ENCODE assay signal across 8 cellular contexts in the genomic region with DNA sequence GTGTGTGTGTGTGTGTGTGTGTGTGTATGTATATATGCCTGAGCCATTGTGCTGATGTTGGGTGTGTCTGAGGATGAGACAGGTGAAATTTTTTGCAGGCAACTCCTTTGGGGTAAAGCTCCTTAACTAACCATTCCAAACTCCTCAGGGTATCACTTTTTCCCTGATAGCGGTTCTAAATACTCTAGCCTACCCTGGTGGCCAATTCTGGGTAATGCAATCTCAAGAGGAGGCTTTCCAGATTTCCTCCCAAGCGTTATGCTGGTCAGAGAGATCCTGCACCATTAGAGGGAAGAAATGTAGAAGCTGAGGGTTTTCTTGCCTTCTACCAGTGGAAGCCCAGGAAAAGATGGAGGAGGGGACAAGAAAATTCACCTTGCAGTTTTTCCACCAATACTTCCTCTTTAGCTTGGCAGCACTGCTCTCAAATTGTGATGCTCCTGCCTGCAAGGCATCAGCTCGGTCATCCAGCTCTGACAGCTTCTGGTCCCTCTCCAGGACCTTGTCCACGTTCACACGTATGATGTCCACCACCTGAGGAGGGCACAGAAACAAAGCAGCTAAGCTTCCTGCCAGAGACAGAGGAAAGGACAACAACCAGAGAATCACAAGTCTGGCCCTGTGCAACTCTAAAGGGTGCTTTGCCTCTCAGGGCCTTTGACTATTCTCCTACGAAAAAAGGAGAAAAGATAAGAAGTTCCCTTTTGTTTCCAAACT. TPM values are rescaled to one million over a fixed set of nuclear protein-coding genes. Genes with fewer than 3 reads are reported as not detected.
DNase-seq lines count a peak whose midpoint lies in the region; ATAC-seq, FAIRE-seq and TF ChIP-seq lines count a peak whose summit lies in the region.

No MANE protein-coding gene starts in this region.

- peaks cover 94% of the 10 kb centered on the region for H3K4me1 Mint-ChIP-seq in CD4-positive, alpha-beta T cell (ENCODE audit: low read depth)
- peaks cover 77% of the 10 kb centered on the region for H3K4me1 Mint-ChIP-seq in activated T-helper 2 cell treated with anti-CD3 and anti-CD28 coated beads, Interferon-gamma antibody, Interleukin-2, Interleukin-4, amounts not matched to agents 10 μg/mL and 5 μg/mL and 100 μg/mL, durations not matched to agents 14 hours and 24 hours and 36 hours (ENCODE audit: low read depth)

- ATAC-seq in CD4-positive, alpha-beta T cell (ENCODE audit: poor library complexity): no peak
- ATAC-seq in HG03439 (IDR thresholded peaks at IDR 0.05; ENCODE audit: unreplicated experiment) (no peak), HG02571 (IDR thresholded peaks at IDR 0.05; ENCODE audit: unreplicated experiment) (no peak)

- peaks cover 94% of the 10 kb centered on the region for H3K36me3 Mint-ChIP-seq in CD4-positive, alpha-beta T cell (ENCODE audit: low read depth)
- H3K36me3 Mint-ChIP-seq in activated T-helper 2 cell treated with anti-CD3 and anti-CD28 coated beads, Interferon-gamma antibody, Interleukin-2, Interleukin-4, amounts not matched to agents 10 μg/mL and 5 μg/mL and 100 μg/mL, durations not matched to agents 14 hours and 24 hours and 36 hours (ENCODE audit: low read depth): peaks cover 88% of the 10 kb centered on the region

- intact Hi-C loops in CD4-positive, alpha-beta T cell (cut with DNase I, micrococcal nuclease): loop anchor here (1.0 to 2.0 kb wide), 4 partner anchors 15 to 131 kb away; no protein-coding TSS in a partner anchor
- intact Hi-C loops in activated T-helper 2 cell treated with anti-CD3 and anti-CD28 coated beads, Interferon-gamma antibody, Interleukin-2, Interleukin-4, amounts not matched to agents 10 μg/mL and 5 μg/mL and 100 μg/mL, durations not matched to agents 14 hours and 24 hours and 36 hours (cut with micrococcal nuclease): loop anchor here (1.0 to 10.0 kb wide), 2 partner anchors 42 to 219 kb away; a partner anchor contains a TSS

- H3K4me3 Mint-ChIP-seq in CD4-positive, alpha-beta T cell: peak overlapping the region; percentile 84
- no peak overlapping the region for H3K4me3 Mint-ChIP-seq in activated T-helper 2 cell treated with anti-CD3 and anti-CD28 coated beads, Interferon-gamma antibody, Interleukin-2, Interleukin-4, amounts not matched to agents 10 μg/mL and 5 μg/mL and 100 μg/mL, durations not matched to agents 14 hours and 24 hours and 36 hours (ENCODE audit: low read depth)

- H3K27ac Mint-ChIP-seq in CD4-positive, alpha-beta T cell: peak overlapping the region; percentile 92
- H3K27ac Mint-ChIP-seq in activated T-helper 2 cell treated with anti-CD3 and anti-CD28 coated beads, Interferon-gamma antibody, Interleukin-2, Interleukin-4, amounts not matched to agents 10 μg/mL and 5 μg/mL and 100 μg/mL, durations not matched to agents 14 hours and 24 hours and 36 hours: peak overlapping the region; percentile 54

- no peaks in the 10 kb centered on the region for H3K9me3 ChIP-seq in CD4-positive, alpha-beta T cell (ENCODE audit: control insufficient read depth, low read length)

- POLR2A ChIA-PET in CD4-positive, alpha-beta T cell (lab: Charles Lee): interaction anchor here (0.6 to 16.2 kb wide), 18 partner anchors 9 to 287 kb away, joined by 3 to 225 read pairs (median 4); a partner anchor contains a TSS

- no peaks in the 10 kb centered on the region for H3K27me3 Mint-ChIP-seq in CD4-positive, alpha-beta T cell
- H3K27me3 Mint-ChIP-seq in activated T-helper 2 cell treated with anti-CD3 and anti-CD28 coated beads, Interferon-gamma antibody, Interleukin-2, Interleukin-4, amounts not matched to agents 10 μg/mL and 5 μg/mL and 100 μg/mL, durations not matched to agents 14 hours and 24 hours and 36 hours (ENCODE audit: low read depth): no peaks in the 10 kb centered on the region

- H3K9me3 Mint-ChIP-seq in CD4-positive, alpha-beta T cell: no peaks in the 10 kb centered on the region
- no peaks in the 10 kb centered on the region for H3K9me3 Mint-ChIP-seq in activated T-helper 2 cell treated with anti-CD3 and anti-CD28 coated beads, Interferon-gamma antibody, Interleukin-2, Interleukin-4, amounts not matched to agents 10 μg/mL and 5 μg/mL and 100 μg/mL, durations not matched to agents 14 hours and 24 hours and 36 hours

- peak in 4 of 10 experiments; percentile 27 to 39 (median 34) for DNase-seq in CD4-positive, alpha-beta T cell
- DNase-seq in GM19239 (ENCODE audit: insufficient read length, low spot score): no peak
- peak; percentile 62 for DNase-seq in NCI-H2227 (lab: John Stamatoyannopoulos, UW; ENCODE audit: unreplicated experiment)
- DNase-seq in activated T-helper 2 cell treated with anti-CD3 and anti-CD28 coated beads, Interferon-gamma antibody, Interleukin-2, Interleukin-4, amounts not matched to agents 10 μg/mL and 5 μg/mL and 100 μg/mL, durations not matched to agents 14 hours and 24 hours and 36 hours (ENCODE audit: low spot score): no peak
- DNase-seq in glomerular endothelial cell (ENCODE audit: extremely low read depth, low read depth, low spot score): peak; percentile 66
- peak; percentile 85 for DNase-seq in pons (ENCODE audit: low spot score)

- peak; percentile 92 for TF ChIP-seq CTCF in CD4-positive, alpha-beta T cell (IDR thresholded peaks at IDR 0.05)

- peak; percentile 83 for FAIRE-seq in GM19239 (lab: Jason Lieb, UNC)

- H3K27me3 ChIP-seq in CD4-positive, alpha-beta T cell (ENCODE audit: control insufficient read depth, insufficient read depth, low read length): no peaks in the 10 kb centered on the region

- peak overlapping the region; percentile 66 for H3K27ac ChIP-seq in CD4-positive, alpha-beta T cell (ENCODE audit: low read depth, low read length)

- CTCF ChIA-PET in CD4-positive, alpha-beta T cell (lab: Charles Lee): interaction anchor here (0.6 to 2.3 kb wide), 23 partner anchors 9 to 143 kb away, joined by 3 to 61 read pairs (median 6); a partner anchor contains a TSS

RNA-seq across cellular contexts. Expression of a gene that starts 4.9 kb away (rescaled TPM):
- total RNA-seq in CD4-positive, alpha-beta T cell: 10 to 100 TPM; 84.8 to 87.7 TPM
- 38.7 and 40.7 TPM in 2 replicates for total RNA-seq in activated T-helper 2 cell treated with anti-CD3 and anti-CD28 coated beads, Interferon-gamma antibody, Interleukin-2, Interleukin-4, amounts not matched to agents 10 μg/mL and 5 μg/mL and 100 μg/mL, durations not matched to agents 14 hours and 24 hours and 36 hours
- total RNA-seq in glomerular endothelial cell: 1.8 and 7.2 TPM in 2 replicates

RNA-seq across cellular contexts. Expression of a gene that starts 13.8 kb away (rescaled TPM):
- total RNA-seq in CD4-positive, alpha-beta T cell: 10 to 100 TPM; 14.7 to 15.8 TPM
- total RNA-seq in activated T-helper 2 cell treated with anti-CD3 and anti-CD28 coated beads, Interferon-gamma antibody, Interleukin-2, Interleukin-4, amounts not matched to agents 10 μg/mL and 5 μg/mL and 100 μg/mL, durations not matched to agents 14 hours and 24 hours and 36 hours: 30.9 and 37.4 TPM in 2 replicates
- 32.8 and 38.7 TPM in 2 replicates for total RNA-seq in glomerular endothelial cell

RNA-seq across cellular contexts. Expression of a gene that starts 20.9 kb away (rescaled TPM):
- total RNA-seq in CD4-positive, alpha-beta T cell: 10 to 100 TPM; 42.7 to 46.1 TPM
- 23.3 and 25.9 TPM in 2 replicates for total RNA-seq in activated T-helper 2 cell treated with anti-CD3 and anti-CD28 coated beads, Interferon-gamma antibody, Interleukin-2, Interleukin-4, amounts not matched to agents 10 μg/mL and 5 μg/mL and 100 μg/mL, durations not matched to agents 14 hours and 24 hours and 36 hours
- 0.53 TPM in 1 of 2 replicates, not detected in the other for total RNA-seq in glomerular endothelial cell

RNA-seq across cellular contexts. Expression of a gene that starts 27.4 kb away (rescaled TPM):
- total RNA-seq in CD4-positive, alpha-beta T cell: 10 to 100 TPM; 15.1 to 16.7 TPM
- 262 and 283 TPM in 2 replicates for total RNA-seq in activated T-helper 2 cell treated with anti-CD3 and anti-CD28 coated beads, Interferon-gamma antibody, Interleukin-2, Interleukin-4, amounts not matched to agents 10 μg/mL and 5 μg/mL and 100 μg/mL, durations not matched to agents 14 hours and 24 hours and 36 hours
- 76.3 and 86.1 TPM in 2 replicates for total RNA-seq in glomerular endothelial cell

RNA-seq across cellular contexts. Expression of a gene that starts 28.3 kb away (rescaled TPM):
- 10 to 100 TPM; 13.7 to 14.9 TPM for total RNA-seq in CD4-positive, alpha-beta T cell
- 114 and 120 TPM in 2 replicates for total RNA-seq in activated T-helper 2 cell treated with anti-CD3 and anti-CD28 coated beads, Interferon-gamma antibody, Interleukin-2, Interleukin-4, amounts not matched to agents 10 μg/mL and 5 μg/mL and 100 μg/mL, durations not matched to agents 14 hours and 24 hours and 36 hours
- total RNA-seq in glomerular endothelial cell: 37.3 and 45.0 TPM in 2 replicates

Comparison
In these comparisons a context has a peak if more than half of its experiments do, and no peak if none do; other contexts are left out.
1. DNase-seq: peak in NCI-H2227 (single experiment), glomerular endothelial cell (single experiment) and pons (single experiment); none in GM19239 (single experiment) and activated T-helper 2 cell treated with anti-CD3 and anti-CD28 coated beads, Interferon-gamma antibody, Interleukin-2, Interleukin-4, amounts not matched to agents 10 μg/mL and 5 μg/mL and 100 μg/mL, durations not matched to agents 14 hours and 24 hours and 36 hours (single experiment).
2. RNA of a gene that starts 20.9 kb away (total RNA-seq): 42.7 to 46.1 TPM in CD4-positive, alpha-beta T cell and 23.3 to 25.9 TPM in activated T-helper 2 cell treated with anti-CD3 and anti-CD28 coated beads, Interferon-gamma antibody, Interleukin-2, Interleukin-4, amounts not matched to agents 10 μg/mL and 5 μg/mL and 100 μg/mL, durations not matched to agents 14 hours and 24 hours and 36 hours; 0.53 TPM in glomerular endothelial cell; every median in the first group is over 10 times any median in the second.